In genomic region chr20:50450961-50451752, GRCh38 we compare ENCODE assay signal across 8 cellular contexts.
DNase-seq lines count a peak whose midpoint lies in the region; ATAC-seq, FAIRE-seq and TF ChIP-seq lines count a peak whose summit lies in the region.

No MANE protein-coding gene starts in this region.

- H3K9me3 ChIP-seq in BLaER1, result no peaks in the 10 kb centered on the region
- no peaks in the 10 kb centered on the region for H3K9me3 ChIP-seq in subcutaneous abdominal adipose tissue (ENCODE audit: control insufficient read depth in 5 of 5, low read length in 5 of 5)

- peak; percentile 76 for ATAC-seq in HG03159 (IDR thresholded peaks at IDR 0.05; ENCODE audit: unreplicated experiment)

- DNase-seq in GM19239 (ENCODE audit: insufficient read length, low spot score), result peak; percentile 62
- peak; percentile 48 for DNase-seq in iPS-NIHi11 (ENCODE audit: low spot score)
- no peak for DNase-seq in amygdala (lab: John Stamatoyannopoulos, UW)
- no peak for DNase-seq in H54 (ENCODE audit: insufficient read length, low spot score)

- peaks cover 41% of the 10 kb centered on the region for H3K4me1 ChIP-seq in BLaER1
- H3K4me1 ChIP-seq in subcutaneous abdominal adipose tissue (ENCODE audit: control insufficient read depth in 5 of 5, insufficient read depth in 5 of 5, low read length in 5 of 5), result peaks cover 0 to 31% (median 14%) of the 10 kb centered on the region in 5 donors

- H3K36me3 ChIP-seq in BLaER1 (no peaks in the 10 kb centered on the region), subcutaneous abdominal adipose tissue (ENCODE audit: control insufficient read depth in 5 of 5, insufficient read depth in 5 of 5, low read length in 5 of 5) (no peaks in the 10 kb centered on the region)

- no peaks in the 10 kb centered on the region; the same call in 1 of the 2 replicates for H4K20me1 ChIP-seq in BLaER1

- TF ChIP-seq POLR2A in H54 (IDR thresholded peaks at IDR 0.05; ENCODE audit: low read depth, low read length), result no peak

- H3K4me3 ChIP-seq in BLaER1, result no peak overlapping the region
- peak overlapping the region; percentile 7; the same call in 1 of the 2 replicates for H3K4me3 ChIP-seq in WI38 (ENCODE audit: low read depth, low read length)
- H3K4me3 ChIP-seq in subcutaneous abdominal adipose tissue (ENCODE audit: low read depth in 1 of 5, low read length in 5 of 5), result peak overlapping the region in 3 of 5 donors; percentile 17 to 38 (median 17)

- H3K9ac ChIP-seq in BLaER1 (no peak overlapping the region; the same call in 1 of the 2 replicates), subcutaneous abdominal adipose tissue (ENCODE audit: low read length in 5 of 5) (peak overlapping the region in 1 of 5 donors; percentile 19)

- no peak overlapping the region; the same call in 1 of the 2 replicates for H3K27ac ChIP-seq in BLaER1
- no peak overlapping the region for H3K27ac ChIP-seq in subcutaneous abdominal adipose tissue (ENCODE audit: low read depth, low read length)

- no peaks in the 10 kb centered on the region for H3K27me3 ChIP-seq in BLaER1
- no peaks in the 10 kb centered on the region for H3K27me3 ChIP-seq in subcutaneous abdominal adipose tissue (ENCODE audit: control insufficient read depth in 5 of 5, insufficient read depth in 4 of 5, low read length in 5 of 5)

- peak; percentile 84 for FAIRE-seq in GM19239 (lab: Jason Lieb, UNC)
- no peak for FAIRE-seq in H54 (lab: Jason Lieb, UNC)

- no peak for TF ChIP-seq CTCF in WI38 (IDR thresholded peaks at IDR 0.05; ENCODE audit: low read depth, low read length)

- H3K4me2 ChIP-seq in BLaER1, result peak overlapping the region; percentile 68

Comparison
In these comparisons a context has a peak if more than half of its experiments do, and no peak if none do; other contexts are left out.
1. DNase-seq: peak in GM19239 (single experiment) and iPS-NIHi11 (single experiment); none in amygdala (0 of 56) and H54 (single experiment).